35 cellular contexts compared by ENCODE assay signal in the genomic region with DNA sequence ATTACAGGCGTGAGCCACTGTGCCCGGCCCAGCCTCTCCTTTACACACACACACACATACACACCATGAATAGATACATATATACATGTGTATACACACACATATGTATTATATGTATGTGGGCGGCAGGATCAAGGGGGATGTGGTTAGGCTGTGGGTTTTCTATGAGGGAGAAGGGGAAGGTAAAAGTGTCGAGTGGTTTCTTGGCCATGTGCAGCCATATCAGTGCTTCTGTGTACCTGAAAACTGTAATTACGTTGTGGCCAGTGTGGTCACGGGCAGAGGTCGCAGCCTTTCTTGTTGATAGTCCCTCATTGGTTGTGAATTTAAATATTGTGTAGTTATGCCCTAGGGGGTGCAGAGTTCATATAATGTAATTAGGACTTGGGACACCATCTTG. TPM values are rescaled to one million over a fixed set of nuclear protein-coding genes. Genes with fewer than 3 reads are reported as not detected.
"Had no signal": no experiment of that assay in that cellular context is flagged by ENCODE, and none has a peak within 500 bp of the region (broad histone marks: within the 10 kb centered on the region; RNA-seq: fewer than 3 reads in every experiment).

No MANE protein-coding gene starts in this region.

- H3K27me3 ChIP-seq: ascending aorta, cardiac muscle cell, SJCRH30 had no signal

- ATAC-seq: activated CD8-positive, alpha-beta memory T cell treated with anti-CD3 and anti-CD28 coated beads, Interleukin-2, amount 10 ng/mL, durations not matched to agents 7 days and 5 days; Panc1; T-cell had no signal

- H3K9ac ChIP-seq: SK-N-SH had no signal

- DNase-seq: activated CD4-positive, alpha-beta T cell treated with anti-CD3 and anti-CD28 coated beads for 1 hour; activated CD4-positive, alpha-beta T cell treated with anti-CD3 and anti-CD28 coated beads, Interleukin-2, amount 10 ng/mL, durations not matched to agents 24 days and 14 days; activated CD4-positive, alpha-beta T cell treated with anti-CD3 and anti-CD28 coated beads, Interleukin-2, amount 50 U/mL, for 4 hours; activated CD4-positive, CD25-positive, alpha-beta regulatory T cell; activated CD8-positive, alpha-beta memory T cell treated with anti-CD3 and anti-CD28 coated beads for 24 hours; activated CD8-positive, alpha-beta memory T cell treated with anti-CD3 and anti-CD28 coated beads, Interleukin-2, amount 10 ng/mL, durations not matched to agents 7 days and 5 days; activated CD8-positive, alpha-beta memory T cell treated with anti-CD3 and anti-CD28 coated beads, Interleukin-2, amount 50 U/mL, for 48 hours; activated effector memory CD4-positive, alpha-beta T cell treated with Interleukin-2 at 50 U/mL for 16 hours; activated naive CD4-positive, alpha-beta T cell treated with anti-CD3 and anti-CD28 coated beads, Interleukin-2, amount 10 ng/mL, durations not matched to agents 7 days and 5 days; activated T-cell treated with anti-CD3 and anti-CD28 coated beads, Interleukin-2, amount 50 U/mL, for 48 hours; amygdala; NCI-H1092; NCI-H146; NCI-H187; NCI-H2081; NCI-H226; NCI-H446 treated with DMSO at 0.1 percent for 48 hours; NCI-H524; NCI-H69; NCI-H82; SHP77; SJCRH30; SK-N-SH; T-cell; T-helper 9 cell; WERI-Rb-1 had no signal

- H3K4me2 ChIP-seq: SK-N-SH had no signal

- H3K4me1 ChIP-seq: ascending aorta, SJCRH30 had no signal

- H3K9me3 ChIP-seq: SK-N-SH had no signal

- H3K27ac ChIP-seq: ascending aorta, cardiac muscle cell, SJCRH30, WERI-Rb-1 had no signal

- H3K4me3 ChIP-seq: ascending aorta, cardiac muscle cell, SJCRH30 had no signal

- H3K4me3 Mint-ChIP-seq: activated CD4-positive, alpha-beta T cell treated with anti-CD3 and anti-CD28 coated beads, Interleukin-2, amount 10 ng/mL, durations not matched to agents 24 days and 14 days; activated CD8-positive, alpha-beta memory T cell treated with anti-CD3 and anti-CD28 coated beads, Interleukin-2, amount 10 ng/mL, durations not matched to agents 7 days and 5 days; activated naive CD4-positive, alpha-beta T cell treated with anti-CD3 and anti-CD28 coated beads, Interleukin-2, amount 10 ng/mL, durations not matched to agents 7 days and 5 days; activated naive CD8-positive, alpha-beta T cell; central memory CD8-positive, alpha-beta T cell; T-cell had no signal

- H3K27ac Mint-ChIP-seq: activated CD4-positive, alpha-beta T cell treated with anti-CD3 and anti-CD28 coated beads, Interleukin-2, amount 10 ng/mL, durations not matched to agents 24 days and 14 days; activated CD8-positive, alpha-beta memory T cell treated with anti-CD3 and anti-CD28 coated beads, Interleukin-2, amount 10 ng/mL, durations not matched to agents 7 days and 5 days; activated naive CD4-positive, alpha-beta T cell treated with anti-CD3 and anti-CD28 coated beads, Interleukin-2, amount 10 ng/mL, durations not matched to agents 7 days and 5 days; activated naive CD8-positive, alpha-beta T cell; T-cell had no signal

- H3K36me3 Mint-ChIP-seq: activated CD8-positive, alpha-beta memory T cell treated with anti-CD3 and anti-CD28 coated beads, Interleukin-2, amount 10 ng/mL, durations not matched to agents 7 days and 5 days; activated naive CD4-positive, alpha-beta T cell treated with anti-CD3 and anti-CD28 coated beads, Interleukin-2, amount 10 ng/mL, durations not matched to agents 7 days and 5 days; activated naive CD8-positive, alpha-beta T cell; T-cell had no signal

- H3K36me3 ChIP-seq: ascending aorta, cardiac muscle cell, SJCRH30, WERI-Rb-1 had no signal

- H3K9me3 Mint-ChIP-seq: activated CD4-positive, alpha-beta T cell treated with anti-CD3 and anti-CD28 coated beads, Interleukin-2, amount 10 ng/mL, durations not matched to agents 24 days and 14 days; activated naive CD4-positive, alpha-beta T cell treated with anti-CD3 and anti-CD28 coated beads, Interleukin-2, amount 10 ng/mL, durations not matched to agents 7 days and 5 days; central memory CD8-positive, alpha-beta T cell; T-cell had no signal

- H3K4me1 Mint-ChIP-seq: activated naive CD4-positive, alpha-beta T cell treated with anti-CD3 and anti-CD28 coated beads, Interleukin-2, amount 10 ng/mL, durations not matched to agents 7 days and 5 days; central memory CD8-positive, alpha-beta T cell had no signal

RNA-seq across cellular contexts. Expression of a gene that starts 40.1 kb away (rescaled TPM):
- total RNA-seq: activated CD4-positive, alpha-beta T cell treated with anti-CD3 and anti-CD28 coated beads, Interleukin-2, amount 10 ng/mL, durations not matched to agents 24 days and 14 days; activated CD8-positive, alpha-beta memory T cell treated with anti-CD3 and anti-CD28 coated beads, Interleukin-2, amount 10 ng/mL, durations not matched to agents 7 days and 5 days; ascending aorta; cardiac muscle cell; chondrocyte; M059J; RPMI7951; T-cell had no signal
- polyA plus RNA-seq: adipose tissue, cardiac muscle cell, SK-N-SH had no signal
